ENCODE assay signal across 8 cellular contexts in the genomic region with DNA sequence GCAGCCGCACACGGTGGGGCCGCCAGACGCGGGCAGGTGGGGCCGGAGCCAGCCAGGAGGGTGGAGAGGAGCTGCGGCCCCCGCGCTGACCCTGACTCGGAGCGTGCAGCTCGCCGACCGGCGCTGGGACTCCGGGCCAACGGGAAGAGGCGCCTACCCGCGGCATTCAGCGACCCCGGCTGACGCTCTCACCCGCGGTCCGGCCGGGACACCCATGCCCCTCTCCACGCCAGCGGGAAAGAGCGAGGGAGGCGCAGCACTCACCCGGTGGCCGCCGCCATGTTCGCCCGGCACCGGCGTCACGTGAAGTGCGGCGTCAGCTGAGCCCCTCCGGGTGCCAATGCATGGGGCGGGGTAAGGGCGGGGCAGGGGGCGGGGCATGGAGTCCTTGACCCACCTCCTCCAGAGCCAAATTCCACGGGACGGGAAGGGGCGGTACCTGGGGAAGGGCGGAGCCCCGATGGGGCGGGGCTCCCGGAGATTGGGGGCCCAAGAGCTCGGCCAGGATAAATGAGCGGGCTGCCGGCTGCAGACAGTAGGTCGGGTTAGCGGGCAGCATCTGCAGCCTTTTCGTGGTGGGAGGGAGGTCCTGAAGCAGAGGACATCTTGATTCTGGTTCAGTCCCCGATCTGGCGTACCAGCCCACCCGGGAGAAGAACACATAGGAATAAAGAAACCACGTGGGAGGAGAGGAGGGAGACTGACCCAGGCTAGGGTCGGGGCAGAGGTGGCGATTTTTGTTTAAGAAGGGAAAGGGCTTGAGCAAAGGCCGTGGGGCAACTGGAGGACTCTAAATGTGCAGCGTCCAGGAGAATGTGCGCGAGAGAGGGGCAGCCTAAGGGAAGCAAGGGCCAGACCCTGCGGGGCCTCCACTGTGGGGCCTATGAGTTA. TPM values are rescaled to one million over a fixed set of nuclear protein-coding genes. Genes with fewer than 3 reads are reported as not detected.
DNase-seq lines count a peak whose midpoint lies in the region; ATAC-seq and TF ChIP-seq lines count a peak whose summit lies in the region.

A gene (minus strand): TSS at position 312 of the 891 bp plus-strand sequence. CDS start 31 bp downstream, at position 281.

- H3K27ac Mint-ChIP-seq in GM23338, result peak within 1 kb of the TSS; percentile 83
- H3K27ac Mint-ChIP-seq in neural progenitor cell, result peak within 1 kb of the TSS; percentile 62

- H3F3A ChIP-seq in GM23338 (replicated peaks; ENCODE audit: low read depth), result no peaks in the 10 kb centered on the region
- peaks cover 14% of the 10 kb centered on the region for H3F3A ChIP-seq in neural progenitor cell (ENCODE audit: low read depth)

- H3K36me3 ChIP-seq in GM23338 (ENCODE audit: insufficient read depth) (no peaks in the 10 kb centered on the region), neural progenitor cell (no peaks in the 10 kb centered on the region), stomach smooth muscle (ENCODE audit: control insufficient read depth in 2 of 2, insufficient read depth in 2 of 2, low read length in 2 of 2) (no peaks in the 10 kb centered on the region)

- no peaks in the 10 kb centered on the region for H3K27me3 ChIP-seq in GM23338 (ENCODE audit: insufficient read depth)
- H3K27me3 ChIP-seq in neural progenitor cell, result no peaks in the 10 kb centered on the region
- peaks cover 0 to under 1% of the 10 kb centered on the region in 2 donors for H3K27me3 ChIP-seq in stomach smooth muscle (ENCODE audit: control insufficient read depth in 1 of 2, insufficient read depth in 2 of 2, low read length in 2 of 2)

- peak within 1 kb of the TSS; percentile 90 for H3K4me3 ChIP-seq in GM23338
- H3K4me3 ChIP-seq in foreskin fibroblast (ENCODE audit: low read depth in 1 of 2, low read length in 2 of 2), result peak within 1 kb of the TSS; percentile 79 to 95
- peak within 1 kb of the TSS; percentile 88 for H3K4me3 ChIP-seq in neural progenitor cell
- H3K4me3 ChIP-seq in stomach smooth muscle (ENCODE audit: low read length in 2 of 2), result peak within 1 kb of the TSS; percentile 88 to 90

- peak within 1 kb of the TSS; percentile 46; the same call in 1 of the 2 replicates for H3K27ac ChIP-seq in GM23338 (ENCODE audit: low read depth)
- H3K27ac ChIP-seq in neural progenitor cell, result no peak within 1 kb of the TSS
- H3K27ac ChIP-seq in stomach smooth muscle (ENCODE audit: low read length), result no peak within 1 kb of the TSS

- H3K9me3 Mint-ChIP-seq in GM23338 (no peaks in the 10 kb centered on the region), neural progenitor cell (no peaks in the 10 kb centered on the region)

- no peaks in the 10 kb centered on the region for H3K9me3 ChIP-seq in neural progenitor cell (ENCODE audit: low read depth)
- no peaks in the 10 kb centered on the region for H3K9me3 ChIP-seq in stomach smooth muscle (ENCODE audit: control insufficient read depth in 2 of 2, low read length in 2 of 2)

- peak within 1 kb of the TSS; percentile 67 for H3K9ac ChIP-seq in neural progenitor cell
- peak within 1 kb of the TSS; percentile 72 to 73 for H3K9ac ChIP-seq in stomach smooth muscle (ENCODE audit: low read length in 2 of 2)

- H3K4me1 ChIP-seq in GM23338 (ENCODE audit: insufficient read depth) (0 out of 2 replicates have a peak, but pooled peaks cover 18% of the 10 kb centered on the region), neural progenitor cell (peaks cover 30% of the 10 kb centered on the region), stomach smooth muscle (ENCODE audit: control insufficient read depth, insufficient read depth, low read length) (peaks cover 20% of the 10 kb centered on the region)

- peak; percentile 93 for ATAC-seq in GM23338

- TF ChIP-seq CTCF in GM23338 (conservative IDR thresholded peaks at IDR 0.05; ENCODE audit: low read depth in 2 of 2) (no peak), foreskin fibroblast (IDR thresholded peaks at IDR 0.05; ENCODE audit: low read depth, low read length) (no peak), neural progenitor cell (IDR thresholded peaks at IDR 0.05) (no peak)

- H2AFZ ChIP-seq in GM23338, result peak within 1 kb of the TSS; percentile 76; the same call in 1 of the 2 replicates
- H2AFZ ChIP-seq in neural progenitor cell (replicated peaks), result peak within 1 kb of the TSS; percentile 46

- H3K27me3 Mint-ChIP-seq in GM23338 (ENCODE audit: insufficient read depth, low read depth, poor library complexity), result peaks cover 20% of the 10 kb centered on the region
- peaks cover 8% of the 10 kb centered on the region for H3K27me3 Mint-ChIP-seq in neural progenitor cell (ENCODE audit: insufficient read depth, low read depth)

- peak within 1 kb of the TSS; percentile 99 for H3K4me2 ChIP-seq in GM23338
- peak within 1 kb of the TSS; percentile 98 for H3K4me2 ChIP-seq in neural progenitor cell

- H4K20me1 ChIP-seq in GM23338 (replicated peaks; ENCODE audit: insufficient read depth), result no peaks in the 10 kb centered on the region; the same call in 1 of the 2 replicates
- no peaks in the 10 kb centered on the region for H4K20me1 ChIP-seq in neural progenitor cell (ENCODE audit: low read depth)

- DNase-seq in Daoy (ENCODE audit: low read depth) (peak; percentile 93), GM23338 (ENCODE audit: low spot score) (peak; percentile 96), LoVo (ENCODE audit: low spot score) (peak; percentile 87), SHP77 (lab: John Stamatoyannopoulos, UW) (peak; percentile 87 to 89), activated gamma-delta T cell (lab: John Stamatoyannopoulos, UW) (peak; percentile 68), foreskin fibroblast (peak; percentile 86 to 96), neural progenitor cell (ENCODE audit: low spot score) (peak; percentile 97)

- H3K4me3 Mint-ChIP-seq in GM23338 (peak within 1 kb of the TSS; percentile 82), neural progenitor cell (peak within 1 kb of the TSS; percentile 95)

- H3K36me3 Mint-ChIP-seq in GM23338 (ENCODE audit: low read depth), result no peaks in the 10 kb centered on the region
- H3K36me3 Mint-ChIP-seq in neural progenitor cell, result no peaks in the 10 kb centered on the region

- no peaks in the 10 kb centered on the region for H3K9me2 ChIP-seq in GM23338 (ENCODE audit: insufficient read depth)

- H3K4me1 Mint-ChIP-seq in GM23338 (peaks cover 38% of the 10 kb centered on the region), neural progenitor cell (peaks cover 26% of the 10 kb centered on the region)

- peaks cover 44% of the 10 kb centered on the region for H3K79me2 ChIP-seq in GM23338 (replicated peaks; ENCODE audit: insufficient read depth)
- H3K79me2 ChIP-seq in neural progenitor cell (ENCODE audit: low read depth), result peaks cover 28% of the 10 kb centered on the region

TF ChIP-seq in GM23338, 12 proteins besides CTCF, POLR2A, EP300 and RAD21:
- TF ChIP-seq ZNF114 (CRISPR knock-in tag; IDR thresholded peaks at IDR 0.05), result no peak
- no peak for TF ChIP-seq EZH2 (IDR thresholded peaks at IDR 0.05; ENCODE audit: low read depth, unreplicated experiment)
- no peak for TF ChIP-seq ZNF331 (CRISPR knock-in tag; IDR thresholded peaks at IDR 0.05; ENCODE audit: low read depth)
- TF ChIP-seq STAT1 (IDR thresholded peaks at IDR 0.05; ENCODE audit: unreplicated experiment), result no peak
- TF ChIP-seq, protein P1, sequence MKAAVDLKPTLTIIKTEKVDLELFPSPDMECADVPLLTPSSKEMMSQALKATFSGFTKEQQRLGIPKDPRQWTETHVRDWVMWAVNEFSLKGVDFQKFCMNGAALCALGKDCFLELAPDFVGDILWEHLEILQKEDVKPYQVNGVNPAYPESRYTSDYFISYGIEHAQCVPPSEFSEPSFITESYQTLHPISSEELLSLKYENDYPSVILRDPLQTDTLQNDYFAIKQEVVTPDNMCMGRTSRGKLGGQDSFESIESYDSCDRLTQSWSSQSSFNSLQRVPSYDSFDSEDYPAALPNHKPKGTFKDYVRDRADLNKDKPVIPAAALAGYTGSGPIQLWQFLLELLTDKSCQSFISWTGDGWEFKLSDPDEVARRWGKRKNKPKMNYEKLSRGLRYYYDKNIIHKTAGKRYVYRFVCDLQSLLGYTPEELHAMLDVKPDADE (IDR thresholded peaks at IDR 0.05), result no peak
- TF ChIP-seq POLR2AphosphoS5 (IDR thresholded peaks at IDR 0.05; ENCODE audit: low read depth), result peak; percentile 86
- peak; percentile 58 for TF ChIP-seq CREB1 (CRISPR knock-in tag; IDR thresholded peaks at IDR 0.05; ENCODE audit: low read depth)
TF ChIP-seq in GM23338: peak in this region for 2.

RNA-seq across cellular contexts. Expression of the gene that starts here (rescaled TPM):
- total RNA-seq in Daoy (2014; rRNA removed; shearing (Covaris generic)), result 65.2 and 87.3 TPM in 2 replicates
- total RNA-seq in GM23338 (2014; rRNA removed; shearing (Covaris generic)), result 89.2 and 95.5 TPM in 2 replicates
- 81.7 and 84.7 TPM in 2 replicates for polyA plus RNA-seq in GM23338 (2016; fragmentation: Nextera tagmentation; extraction: Ambion mirVana)
- total RNA-seq in neural progenitor cell (ENCODE audit: low replicate concordance), result 47.0 and 55.1 TPM in 2 replicates
